ENCODE assay signal across 2 cellular contexts in the genomic region with DNA sequence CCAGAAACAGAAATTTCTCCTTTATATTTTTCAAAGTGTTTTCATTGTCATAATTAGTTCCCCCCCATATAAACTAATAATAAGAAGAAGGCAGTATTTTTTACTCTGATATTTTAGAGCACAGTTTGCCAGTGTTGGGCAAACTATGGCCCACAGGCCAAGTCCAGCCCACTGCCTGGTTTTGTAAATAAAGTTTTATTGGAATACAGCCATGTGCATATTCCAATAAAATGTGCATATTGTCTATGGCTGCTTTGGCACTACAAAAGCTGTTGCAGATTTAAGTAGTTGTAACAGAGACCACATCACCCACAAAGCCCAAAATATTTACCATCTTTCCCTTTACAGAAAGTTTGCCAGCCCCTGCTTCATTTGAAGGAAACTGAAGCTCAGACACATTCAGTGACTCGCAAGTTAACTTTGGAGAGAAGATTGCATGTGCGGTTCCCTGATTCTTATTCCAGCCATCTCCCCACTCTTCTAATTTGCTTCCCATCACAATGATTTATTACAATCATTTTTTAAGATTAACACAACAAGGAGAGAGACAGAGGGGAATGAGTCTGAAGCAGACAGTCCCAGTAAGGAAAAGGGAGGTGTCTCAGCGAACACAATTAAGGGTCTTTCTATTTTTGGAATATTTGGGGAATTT.
TF ChIP-seq lines count a peak whose summit lies in the region.

No MANE protein-coding gene starts in this region.

TF ChIP-seq in IMR-90, 13 proteins besides CTCF, POLR2A, EP300 and RAD21:
- TF ChIP-seq SMC3 (IDR thresholded peaks at IDR 0.05; ENCODE audit: low read depth, low read length) (no peak), CHD1 (IDR thresholded peaks at IDR 0.05; ENCODE audit: low read depth, low read length) (no peak), USF2 (IDR thresholded peaks at IDR 0.05; ENCODE audit: low read depth, low read length) (no peak), NFE2L2 (IDR thresholded peaks at IDR 0.05; ENCODE audit: low read depth, low read length) (no peak), FOS (IDR thresholded peaks at IDR 0.05; ENCODE audit: low read depth, low read length) (no peak), BHLHE40 (IDR thresholded peaks at IDR 0.05; ENCODE audit: low read depth, low read length) (no peak), MAZ (IDR thresholded peaks at IDR 0.05; ENCODE audit: borderline replicate concordance, low read depth, low read length) (no peak), RFX5 (IDR thresholded peaks at IDR 0.05; ENCODE audit: low read depth, low read length) (no peak)
- TF ChIP-seq, protein P1, sequence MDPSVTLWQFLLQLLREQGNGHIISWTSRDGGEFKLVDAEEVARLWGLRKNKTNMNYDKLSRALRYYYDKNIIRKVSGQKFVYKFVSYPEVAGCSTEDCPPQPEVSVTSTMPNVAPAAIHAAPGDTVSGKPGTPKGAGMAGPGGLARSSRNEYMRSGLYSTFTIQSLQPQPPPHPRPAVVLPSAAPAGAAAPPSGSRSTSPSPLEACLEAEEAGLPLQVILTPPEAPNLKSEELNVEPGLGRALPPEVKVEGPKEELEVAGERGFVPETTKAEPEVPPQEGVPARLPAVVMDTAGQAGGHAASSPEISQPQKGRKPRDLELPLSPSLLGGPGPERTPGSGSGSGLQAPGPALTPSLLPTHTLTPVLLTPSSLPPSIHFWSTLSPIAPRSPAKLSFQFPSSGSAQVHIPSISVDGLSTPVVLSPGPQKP (IDR thresholded peaks at IDR 0.05; ENCODE audit: borderline replicate concordance, low read depth, low read length), result no peak

TF ChIP-seq in GM23338, 12 proteins besides CTCF, POLR2A, EP300 and RAD21:
- TF ChIP-seq, protein P2, sequence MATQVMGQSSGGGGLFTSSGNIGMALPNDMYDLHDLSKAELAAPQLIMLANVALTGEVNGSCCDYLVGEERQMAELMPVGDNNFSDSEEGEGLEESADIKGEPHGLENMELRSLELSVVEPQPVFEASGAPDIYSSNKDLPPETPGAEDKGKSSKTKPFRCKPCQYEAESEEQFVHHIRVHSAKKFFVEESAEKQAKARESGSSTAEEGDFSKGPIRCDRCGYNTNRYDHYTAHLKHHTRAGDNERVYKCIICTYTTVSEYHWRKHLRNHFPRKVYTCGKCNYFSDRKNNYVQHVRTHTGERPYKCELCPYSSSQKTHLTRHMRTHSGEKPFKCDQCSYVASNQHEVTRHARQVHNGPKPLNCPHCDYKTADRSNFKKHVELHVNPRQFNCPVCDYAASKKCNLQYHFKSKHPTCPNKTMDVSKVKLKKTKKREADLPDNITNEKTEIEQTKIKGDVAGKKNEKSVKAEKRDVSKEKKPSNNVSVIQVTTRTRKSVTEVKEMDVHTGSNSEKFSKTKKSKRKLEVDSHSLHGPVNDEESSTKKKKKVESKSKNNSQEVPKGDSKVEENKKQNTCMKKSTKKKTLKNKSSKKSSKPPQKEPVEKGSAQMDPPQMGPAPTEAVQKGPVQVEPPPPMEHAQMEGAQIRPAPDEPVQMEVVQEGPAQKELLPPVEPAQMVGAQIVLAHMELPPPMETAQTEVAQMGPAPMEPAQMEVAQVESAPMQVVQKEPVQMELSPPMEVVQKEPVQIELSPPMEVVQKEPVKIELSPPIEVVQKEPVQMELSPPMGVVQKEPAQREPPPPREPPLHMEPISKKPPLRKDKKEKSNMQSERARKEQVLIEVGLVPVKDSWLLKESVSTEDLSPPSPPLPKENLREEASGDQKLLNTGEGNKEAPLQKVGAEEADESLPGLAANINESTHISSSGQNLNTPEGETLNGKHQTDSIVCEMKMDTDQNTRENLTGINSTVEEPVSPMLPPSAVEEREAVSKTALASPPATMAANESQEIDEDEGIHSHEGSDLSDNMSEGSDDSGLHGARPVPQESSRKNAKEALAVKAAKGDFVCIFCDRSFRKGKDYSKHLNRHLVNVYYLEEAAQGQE (IDR thresholded peaks at IDR 0.05; ENCODE audit: unreplicated experiment), result no peak
- TF ChIP-seq CREB1 (CRISPR knock-in tag; IDR thresholded peaks at IDR 0.05; ENCODE audit: low read depth), result no peak
- no peak for TF ChIP-seq ZNF331 (CRISPR knock-in tag; IDR thresholded peaks at IDR 0.05; ENCODE audit: low read depth)
- TF ChIP-seq NANOG (IDR thresholded peaks at IDR 0.05; ENCODE audit: borderline replicate concordance), result no peak
- TF ChIP-seq, protein P3, sequence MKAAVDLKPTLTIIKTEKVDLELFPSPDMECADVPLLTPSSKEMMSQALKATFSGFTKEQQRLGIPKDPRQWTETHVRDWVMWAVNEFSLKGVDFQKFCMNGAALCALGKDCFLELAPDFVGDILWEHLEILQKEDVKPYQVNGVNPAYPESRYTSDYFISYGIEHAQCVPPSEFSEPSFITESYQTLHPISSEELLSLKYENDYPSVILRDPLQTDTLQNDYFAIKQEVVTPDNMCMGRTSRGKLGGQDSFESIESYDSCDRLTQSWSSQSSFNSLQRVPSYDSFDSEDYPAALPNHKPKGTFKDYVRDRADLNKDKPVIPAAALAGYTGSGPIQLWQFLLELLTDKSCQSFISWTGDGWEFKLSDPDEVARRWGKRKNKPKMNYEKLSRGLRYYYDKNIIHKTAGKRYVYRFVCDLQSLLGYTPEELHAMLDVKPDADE (IDR thresholded peaks at IDR 0.05), result no peak
- TF ChIP-seq ZNF114 (CRISPR knock-in tag; IDR thresholded peaks at IDR 0.05), result no peak
- TF ChIP-seq STAT1 (IDR thresholded peaks at IDR 0.05; ENCODE audit: unreplicated experiment), result no peak
